ENCODE assay signal across 1 cellular context in the genomic region with DNA sequence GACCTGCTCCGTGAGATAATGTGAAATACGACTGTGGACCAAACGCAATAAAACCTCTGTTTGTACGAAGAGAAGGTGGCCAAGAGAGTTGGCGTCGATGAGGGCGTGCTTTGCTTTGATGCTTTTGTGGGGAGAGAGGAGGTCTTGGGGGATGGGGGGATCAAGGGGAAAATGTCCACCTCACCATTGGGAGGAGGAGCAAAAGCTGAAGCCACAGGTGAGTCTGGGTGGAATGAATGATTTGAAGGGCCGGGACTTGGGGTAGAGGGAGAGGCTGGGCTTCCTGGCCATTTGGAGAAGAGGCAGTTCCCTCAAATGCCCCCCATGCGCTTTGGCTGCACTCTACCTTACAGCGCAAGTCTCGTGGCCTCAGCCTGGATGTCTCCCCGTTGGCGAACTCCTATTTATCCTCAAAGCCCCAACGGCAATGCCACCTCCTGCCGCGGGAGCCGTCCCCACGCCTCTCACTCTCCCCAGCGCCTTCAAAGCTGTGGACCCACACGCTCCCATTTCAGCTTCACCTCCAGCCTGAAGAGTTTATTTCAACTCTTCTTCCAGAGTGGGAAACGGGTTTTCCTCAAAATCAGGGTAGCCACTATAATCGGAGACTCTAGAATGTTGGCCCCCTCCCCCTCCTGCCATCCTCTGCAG.
A peak's percentile ranks its signal among the peaks of the same experiment; 100 is the strongest.
TF ChIP-seq lines count a peak whose summit lies in the region.

No MANE protein-coding gene starts in this region.

TF ChIP-seq in HepG2, 621 proteins besides CTCF, POLR2A, EP300 and RAD21:
- TF ChIP-seq REPIN1 (CRISPR knock-in tag; IDR thresholded peaks at IDR 0.05; ENCODE audit: borderline replicate concordance, low read depth) = no peak
- TF ChIP-seq IKZF1 (IDR thresholded peaks at IDR 0.05) = no peak
- TF ChIP-seq, protein P1, sequence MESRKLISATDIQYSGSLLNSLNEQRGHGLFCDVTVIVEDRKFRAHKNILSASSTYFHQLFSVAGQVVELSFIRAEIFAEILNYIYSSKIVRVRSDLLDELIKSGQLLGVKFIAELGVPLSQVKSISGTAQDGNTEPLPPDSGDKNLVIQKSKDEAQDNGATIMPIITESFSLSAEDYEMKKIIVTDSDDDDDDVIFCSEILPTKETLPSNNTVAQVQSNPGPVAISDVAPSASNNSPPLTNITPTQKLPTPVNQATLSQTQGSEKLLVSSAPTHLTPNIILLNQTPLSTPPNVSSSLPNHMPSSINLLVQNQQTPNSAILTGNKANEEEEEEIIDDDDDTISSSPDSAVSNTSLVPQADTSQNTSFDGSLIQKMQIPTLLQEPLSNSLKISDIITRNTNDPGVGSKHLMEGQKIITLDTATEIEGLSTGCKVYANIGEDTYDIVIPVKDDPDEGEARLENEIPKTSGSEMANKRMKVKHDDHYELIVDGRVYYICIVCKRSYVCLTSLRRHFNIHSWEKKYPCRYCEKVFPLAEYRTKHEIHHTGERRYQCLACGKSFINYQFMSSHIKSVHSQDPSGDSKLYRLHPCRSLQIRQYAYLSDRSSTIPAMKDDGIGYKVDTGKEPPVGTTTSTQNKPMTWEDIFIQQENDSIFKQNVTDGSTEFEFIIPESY (CRISPR knock-in tag; IDR thresholded peaks at IDR 0.05) = peak; percentile 29; the same call in 1 of the 2 replicates
- no peak for TF ChIP-seq ISX (CRISPR knock-in tag; conservative IDR thresholded peaks at IDR 0.05)
- TF ChIP-seq TGIF2 (CRISPR knock-in tag; IDR thresholded peaks at IDR 0.05) = no peak
- no peak for TF ChIP-seq ZNF747 (CRISPR knock-in tag; IDR thresholded peaks at IDR 0.05; ENCODE audit: borderline replicate concordance)
- no peak for TF ChIP-seq ZNF772 (CRISPR knock-in tag; IDR thresholded peaks at IDR 0.05)
- TF ChIP-seq E2F2 (CRISPR knock-in tag; IDR thresholded peaks at IDR 0.05; ENCODE audit: borderline replicate concordance) = no peak
- peak; percentile 3; the same call in 1 of the 2 replicates for TF ChIP-seq ZBTB14 (CRISPR knock-in tag; IDR thresholded peaks at IDR 0.05)
- TF ChIP-seq REL (CRISPR knock-in tag; conservative IDR thresholded peaks at IDR 0.05) = no peak
- TF ChIP-seq, protein P2, sequence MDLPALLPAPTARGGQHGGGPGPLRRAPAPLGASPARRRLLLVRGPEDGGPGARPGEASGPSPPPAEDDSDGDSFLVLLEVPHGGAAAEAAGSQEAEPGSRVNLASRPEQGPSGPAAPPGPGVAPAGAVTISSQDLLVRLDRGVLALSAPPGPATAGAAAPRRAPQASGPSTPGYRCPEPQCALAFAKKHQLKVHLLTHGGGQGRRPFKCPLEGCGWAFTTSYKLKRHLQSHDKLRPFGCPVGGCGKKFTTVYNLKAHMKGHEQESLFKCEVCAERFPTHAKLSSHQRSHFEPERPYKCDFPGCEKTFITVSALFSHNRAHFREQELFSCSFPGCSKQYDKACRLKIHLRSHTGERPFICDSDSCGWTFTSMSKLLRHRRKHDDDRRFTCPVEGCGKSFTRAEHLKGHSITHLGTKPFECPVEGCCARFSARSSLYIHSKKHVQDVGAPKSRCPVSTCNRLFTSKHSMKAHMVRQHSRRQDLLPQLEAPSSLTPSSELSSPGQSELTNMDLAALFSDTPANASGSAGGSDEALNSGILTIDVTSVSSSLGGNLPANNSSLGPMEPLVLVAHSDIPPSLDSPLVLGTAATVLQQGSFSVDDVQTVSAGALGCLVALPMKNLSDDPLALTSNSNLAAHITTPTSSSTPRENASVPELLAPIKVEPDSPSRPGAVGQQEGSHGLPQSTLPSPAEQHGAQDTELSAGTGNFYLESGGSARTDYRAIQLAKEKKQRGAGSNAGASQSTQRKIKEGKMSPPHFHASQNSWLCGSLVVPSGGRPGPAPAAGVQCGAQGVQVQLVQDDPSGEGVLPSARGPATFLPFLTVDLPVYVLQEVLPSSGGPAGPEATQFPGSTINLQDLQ (CRISPR knock-in tag; IDR thresholded peaks at IDR 0.05) = no peak
- TF ChIP-seq ATF7-NPFF (CRISPR knock-in tag; IDR thresholded peaks at IDR 0.05; ENCODE audit: low read depth) = no peak
- TF ChIP-seq BCLAF1 (IDR thresholded peaks at IDR 0.05) = no peak
- 0 out of 2 replicates have a peak, but pooled peaks have one; percentile 1 for TF ChIP-seq ZNF501 (CRISPR knock-in tag; IDR thresholded peaks at IDR 0.05)
- no peak for TF ChIP-seq ZFX (CRISPR knock-in tag; IDR thresholded peaks at IDR 0.05; ENCODE audit: low read depth)
